1 cellular context compared by ENCODE assay signal in genomic region chr5:135154197-135154596, GRCh38.
TF ChIP-seq lines count a peak whose summit lies in the region.

No MANE protein-coding gene starts in this region.

TF ChIP-seq in HepG2, 621 proteins besides CTCF, POLR2A, EP300 and RAD21 (continued from another document):
- TF ChIP-seq TFE3 (CRISPR knock-in tag; IDR thresholded peaks at IDR 0.05) (no peak), ELK4 (CRISPR knock-in tag; IDR thresholded peaks at IDR 0.05; ENCODE audit: borderline replicate concordance) (no peak), ZSCAN5A (CRISPR knock-in tag; IDR thresholded peaks at IDR 0.05; ENCODE audit: borderline replicate concordance) (no peak), ADNP (CRISPR knock-in tag; IDR thresholded peaks at IDR 0.05) (no peak), ZNF337 (CRISPR knock-in tag; IDR thresholded peaks at IDR 0.05; ENCODE audit: borderline replicate concordance, low read depth) (no peak), CEBPB (IDR thresholded peaks at IDR 0.05; ENCODE audit: borderline replicate concordance, low read depth, low read length) (peak; percentile 92), ZNF282 (IDR thresholded peaks at IDR 0.05; ENCODE audit: partially characterized antibody) (no peak), FOXA3 (CRISPR knock-in tag; IDR thresholded peaks at IDR 0.05) (peak; percentile 55), ELF3 (CRISPR knock-in tag; IDR thresholded peaks at IDR 0.05) (0 out of 2 replicates have a peak, but pooled peaks have one; percentile 22), AGO2 (optimal IDR thresholded peaks at IDR 0.05; ENCODE audit: low read depth, low read length) (no peak), ZBTB1 (CRISPR knock-in tag; IDR thresholded peaks at IDR 0.05; ENCODE audit: borderline replicate concordance) (no peak), NR2F2 (IDR thresholded peaks at IDR 0.05; ENCODE audit: borderline replicate concordance, low read depth) (0 out of 2 replicates have a peak, but pooled peaks have one; percentile 25), KAT8 (CRISPR knock-in tag; IDR thresholded peaks at IDR 0.05) (no peak), PCBP1 (IDR thresholded peaks at IDR 0.05; ENCODE audit: borderline replicate concordance, low read depth, low read length) (no peak), ZBTB33 (CRISPR knock-in tag; IDR thresholded peaks at IDR 0.05) (peak; percentile 96), ZNF7 (CRISPR knock-in tag; IDR thresholded peaks at IDR 0.05) (no peak), ZBTB7A (CRISPR knock-in tag; IDR thresholded peaks at IDR 0.05) (no peak), TGIF2 (CRISPR knock-in tag; IDR thresholded peaks at IDR 0.05) (no peak), RORA (CRISPR knock-in tag; IDR thresholded peaks at IDR 0.05) (no peak), FOSL1 (CRISPR knock-in tag; IDR thresholded peaks at IDR 0.05; ENCODE audit: borderline replicate concordance) (0 out of 2 replicates have a peak, but pooled peaks have one; percentile 19), LRRFIP1 (CRISPR knock-in tag; conservative IDR thresholded peaks at IDR 0.05) (no peak), ZNF331 (CRISPR knock-in tag; IDR thresholded peaks at IDR 0.05) (peak; percentile 34; the same call in 1 of the 2 replicates), KMT2B (CRISPR knock-in tag; IDR thresholded peaks at IDR 0.05) (no peak), ZNF292 (CRISPR knock-in tag; IDR thresholded peaks at IDR 0.05; ENCODE audit: borderline replicate concordance, low read depth) (0 out of 2 replicates have a peak, but pooled peaks have one; percentile 29), ZNF761 (CRISPR knock-in tag; conservative IDR thresholded peaks at IDR 0.05) (no peak), ZNF557 (CRISPR knock-in tag; IDR thresholded peaks at IDR 0.05) (no peak), HNRNPL (IDR thresholded peaks at IDR 0.05; ENCODE audit: low read depth, low read length) (no peak), RFXANK (CRISPR knock-in tag; IDR thresholded peaks at IDR 0.05) (no peak), PHF20 (CRISPR knock-in tag; IDR thresholded peaks at IDR 0.05) (no peak), FOSL2 (CRISPR knock-in tag; IDR thresholded peaks at IDR 0.05) (peak; percentile 90), HDAC1 (CRISPR knock-in tag; IDR thresholded peaks at IDR 0.05) (0 out of 2 replicates have a peak, but pooled peaks have one; percentile 41), ZNF781 (CRISPR knock-in tag; IDR thresholded peaks at IDR 0.05; ENCODE audit: borderline replicate concordance, not compliant biosample characterization) (no peak), AKNA (CRISPR knock-in tag; IDR thresholded peaks at IDR 0.05; ENCODE audit: borderline replicate concordance) (no peak), SMYD3 (CRISPR knock-in tag; IDR thresholded peaks at IDR 0.05) (no peak), ZNF124 (CRISPR knock-in tag; IDR thresholded peaks at IDR 0.05) (no peak), ZNF207 (IDR thresholded peaks at IDR 0.05; ENCODE audit: borderline replicate concordance) (no peak), ZNF232 (CRISPR knock-in tag; IDR thresholded peaks at IDR 0.05; ENCODE audit: borderline replicate concordance) (no peak), DRAP1 (CRISPR knock-in tag; IDR thresholded peaks at IDR 0.05) (no peak), ZBTB8A (CRISPR knock-in tag; IDR thresholded peaks at IDR 0.05; ENCODE audit: borderline replicate concordance, low read depth) (no peak), NR2C2 (CRISPR knock-in tag; IDR thresholded peaks at IDR 0.05; ENCODE audit: borderline replicate concordance) (peak; percentile 16; the same call in 1 of the 2 replicates), ZNF503 (CRISPR knock-in tag; IDR thresholded peaks at IDR 0.05) (no peak)
